In the genomic region with DNA sequence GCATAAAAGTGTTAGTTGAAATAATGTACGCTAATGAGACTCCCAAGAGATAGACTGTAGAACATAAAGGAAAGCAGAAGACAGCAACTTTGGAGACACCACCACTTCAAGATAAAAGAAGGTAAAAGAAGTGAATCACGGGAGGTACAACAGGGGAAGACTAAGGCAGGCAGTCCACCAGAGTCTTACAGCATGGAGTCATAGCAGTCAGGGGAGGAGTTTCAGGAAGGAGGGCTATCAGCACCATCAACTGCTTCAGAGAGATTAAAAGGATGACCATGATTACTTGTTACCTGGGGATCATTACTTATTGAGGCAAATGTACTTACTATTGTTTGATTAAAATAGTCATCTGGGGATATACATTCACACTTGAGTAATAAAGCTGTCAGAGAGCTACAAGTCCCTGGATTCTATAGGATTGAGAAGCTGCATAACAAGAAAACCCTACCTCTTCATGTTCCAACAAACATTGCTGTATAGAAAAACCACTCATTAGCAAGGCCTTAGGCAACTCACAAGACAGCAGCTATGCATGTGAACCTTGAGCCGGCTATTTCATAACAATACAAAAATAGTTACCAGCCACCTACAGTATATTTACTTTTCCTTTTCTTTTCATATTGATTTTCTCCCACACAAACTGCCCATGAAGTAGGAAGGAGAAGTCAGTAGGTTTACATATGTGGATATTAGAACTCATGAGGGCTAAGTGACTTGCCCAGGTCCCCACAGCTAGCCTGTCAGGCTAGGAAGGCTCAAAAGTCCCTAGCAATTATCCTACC, we compare ENCODE assay signal across 1 cellular context.
TF ChIP-seq lines count a peak whose summit lies in the region.

No MANE protein-coding gene starts in this region.

TF ChIP-seq in liver, 16 proteins besides CTCF, POLR2A, EP300 and RAD21 (continued from another document):
- peak; percentile 61 to 70 for TF ChIP-seq JUND (IDR thresholded peaks at IDR 0.05)
- TF ChIP-seq, protein P1, sequence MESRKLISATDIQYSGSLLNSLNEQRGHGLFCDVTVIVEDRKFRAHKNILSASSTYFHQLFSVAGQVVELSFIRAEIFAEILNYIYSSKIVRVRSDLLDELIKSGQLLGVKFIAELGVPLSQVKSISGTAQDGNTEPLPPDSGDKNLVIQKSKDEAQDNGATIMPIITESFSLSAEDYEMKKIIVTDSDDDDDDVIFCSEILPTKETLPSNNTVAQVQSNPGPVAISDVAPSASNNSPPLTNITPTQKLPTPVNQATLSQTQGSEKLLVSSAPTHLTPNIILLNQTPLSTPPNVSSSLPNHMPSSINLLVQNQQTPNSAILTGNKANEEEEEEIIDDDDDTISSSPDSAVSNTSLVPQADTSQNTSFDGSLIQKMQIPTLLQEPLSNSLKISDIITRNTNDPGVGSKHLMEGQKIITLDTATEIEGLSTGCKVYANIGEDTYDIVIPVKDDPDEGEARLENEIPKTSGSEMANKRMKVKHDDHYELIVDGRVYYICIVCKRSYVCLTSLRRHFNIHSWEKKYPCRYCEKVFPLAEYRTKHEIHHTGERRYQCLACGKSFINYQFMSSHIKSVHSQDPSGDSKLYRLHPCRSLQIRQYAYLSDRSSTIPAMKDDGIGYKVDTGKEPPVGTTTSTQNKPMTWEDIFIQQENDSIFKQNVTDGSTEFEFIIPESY (IDR thresholded peaks at IDR 0.05), result no peak
- TF ChIP-seq, protein P2, sequence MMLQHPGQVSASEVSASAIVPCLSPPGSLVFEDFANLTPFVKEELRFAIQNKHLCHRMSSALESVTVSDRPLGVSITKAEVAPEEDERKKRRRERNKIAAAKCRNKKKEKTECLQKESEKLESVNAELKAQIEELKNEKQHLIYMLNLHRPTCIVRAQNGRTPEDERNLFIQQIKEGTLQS (IDR thresholded peaks at IDR 0.05), result no peak
- peak; percentile 14 for TF ChIP-seq TAF1 (conservative IDR thresholded peaks at IDR 0.05)
- TF ChIP-seq EGR1 (IDR thresholded peaks at IDR 0.05; ENCODE audit: low read depth in 2 of 2), result peak in 1 of 2 donors; percentile 42
- TF ChIP-seq HNF4G (IDR thresholded peaks at IDR 0.05), result peak; percentile 69
- peak; percentile 85 to 92 for TF ChIP-seq HNF4A (conservative IDR thresholded peaks at IDR 0.05)
- TF ChIP-seq, protein P3, sequence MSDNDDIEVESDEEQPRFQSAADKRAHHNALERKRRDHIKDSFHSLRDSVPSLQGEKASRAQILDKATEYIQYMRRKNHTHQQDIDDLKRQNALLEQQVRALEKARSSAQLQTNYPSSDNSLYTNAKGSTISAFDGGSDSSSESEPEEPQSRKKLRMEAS (IDR thresholded peaks at IDR 0.05), result no peak
- peak; percentile 38 to 64 for TF ChIP-seq RXRA (IDR thresholded peaks at IDR 0.05)
- TF ChIP-seq GABPA (IDR thresholded peaks at IDR 0.05 in 1 of 2, conservative IDR thresholded peaks at IDR 0.05 in 1 of 2), result no peak
- peak; percentile 52 for TF ChIP-seq FOXA2 (IDR thresholded peaks at IDR 0.05)
- peak; percentile 88 for TF ChIP-seq SP1 (IDR thresholded peaks at IDR 0.05)
- TF ChIP-seq NR2F2 (IDR thresholded peaks at IDR 0.05), result no peak
- TF ChIP-seq, protein P4, sequence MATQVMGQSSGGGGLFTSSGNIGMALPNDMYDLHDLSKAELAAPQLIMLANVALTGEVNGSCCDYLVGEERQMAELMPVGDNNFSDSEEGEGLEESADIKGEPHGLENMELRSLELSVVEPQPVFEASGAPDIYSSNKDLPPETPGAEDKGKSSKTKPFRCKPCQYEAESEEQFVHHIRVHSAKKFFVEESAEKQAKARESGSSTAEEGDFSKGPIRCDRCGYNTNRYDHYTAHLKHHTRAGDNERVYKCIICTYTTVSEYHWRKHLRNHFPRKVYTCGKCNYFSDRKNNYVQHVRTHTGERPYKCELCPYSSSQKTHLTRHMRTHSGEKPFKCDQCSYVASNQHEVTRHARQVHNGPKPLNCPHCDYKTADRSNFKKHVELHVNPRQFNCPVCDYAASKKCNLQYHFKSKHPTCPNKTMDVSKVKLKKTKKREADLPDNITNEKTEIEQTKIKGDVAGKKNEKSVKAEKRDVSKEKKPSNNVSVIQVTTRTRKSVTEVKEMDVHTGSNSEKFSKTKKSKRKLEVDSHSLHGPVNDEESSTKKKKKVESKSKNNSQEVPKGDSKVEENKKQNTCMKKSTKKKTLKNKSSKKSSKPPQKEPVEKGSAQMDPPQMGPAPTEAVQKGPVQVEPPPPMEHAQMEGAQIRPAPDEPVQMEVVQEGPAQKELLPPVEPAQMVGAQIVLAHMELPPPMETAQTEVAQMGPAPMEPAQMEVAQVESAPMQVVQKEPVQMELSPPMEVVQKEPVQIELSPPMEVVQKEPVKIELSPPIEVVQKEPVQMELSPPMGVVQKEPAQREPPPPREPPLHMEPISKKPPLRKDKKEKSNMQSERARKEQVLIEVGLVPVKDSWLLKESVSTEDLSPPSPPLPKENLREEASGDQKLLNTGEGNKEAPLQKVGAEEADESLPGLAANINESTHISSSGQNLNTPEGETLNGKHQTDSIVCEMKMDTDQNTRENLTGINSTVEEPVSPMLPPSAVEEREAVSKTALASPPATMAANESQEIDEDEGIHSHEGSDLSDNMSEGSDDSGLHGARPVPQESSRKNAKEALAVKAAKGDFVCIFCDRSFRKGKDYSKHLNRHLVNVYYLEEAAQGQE (IDR thresholded peaks at IDR 0.05), result no peak
- TF ChIP-seq YY1 (IDR thresholded peaks at IDR 0.05), result peak; percentile 40
